In genomic region chr1:2228684-2229031, GRCh38 we compare ENCODE assay signal across 8 cellular contexts. TPM values are rescaled to one million over a fixed set of nuclear protein-coding genes. Genes with fewer than 3 reads are reported as not detected.
A peak's percentile ranks its signal among the peaks of the same experiment; 100 is the strongest.
DNase-seq lines count a peak whose midpoint lies in the region; ATAC-seq and TF ChIP-seq lines count a peak whose summit lies in the region.

No MANE protein-coding gene starts in this region.

- H3K27ac ChIP-seq in AG04450 (ENCODE audit: low read depth, low read length) (no peak overlapping the region), tibial artery (peak overlapping the region; percentile 90 to 94)

- CTCF ChIA-PET in AG04450 (lab: Charles Lee) (interaction anchor here (0.8 to 1.2 kb wide), 3 partner anchors 150 to 153 kb away, joined by 3 to 6 read pairs (median 3); no protein-coding TSS in a partner anchor), HEK293T (lab: Yijun Ruan, JAX) (interaction anchor here (1.1 kb wide), 1 partner anchor 29 kb away, joined by 4 read pairs; no protein-coding TSS in a partner anchor)

- H3K27me3 ChIP-seq in AG04450 (ENCODE audit: control insufficient read depth, insufficient read depth, low read length) (no peaks in the 10 kb centered on the region), tibial artery (no peaks in the 10 kb centered on the region)

- TF ChIP-seq CTCF in AG04450 (IDR thresholded peaks at IDR 0.05; ENCODE audit: low read depth, low read length) (no peak), HFF-Myc (IDR thresholded peaks at IDR 0.05; ENCODE audit: low read depth, low read length, missing control alignments) (no peak), tibial artery (IDR thresholded peaks at IDR 0.05) (no peak)

- peaks cover 0 to 39% (median 23%) of the 10 kb centered on the region in 4 donors for H3K4me1 ChIP-seq in tibial artery

- H3K4me3 ChIP-seq in AG04450 (ENCODE audit: low read depth, low read length): peak overlapping the region; percentile 87
- peak overlapping the region; percentile 94 for H3K4me3 ChIP-seq in HFF-Myc (replicated peaks; ENCODE audit: low read depth, low read length)
- H3K4me3 ChIP-seq in tibial artery: peak overlapping the region; percentile 84 to 88

- H3K9me3 ChIP-seq in AG04450 (ENCODE audit: control insufficient read depth, insufficient read depth, low read length) (peaks cover 6% of the 10 kb centered on the region; the same call in 1 of the 2 replicates), tibial artery (no peaks in the 10 kb centered on the region)

- DNase-seq in AG04450 (ENCODE audit: low read depth, low spot score): no peak
- no peak for DNase-seq in HFF-Myc (ENCODE audit: extremely low read depth, low read depth)
- peak; percentile 57 for DNase-seq in astrocyte of the hippocampus (ENCODE audit: low read depth, low spot score)
- DNase-seq in left lobe of liver (ENCODE audit: low spot score): peak; percentile 57
- no peak for DNase-seq in tibial artery
- no peak for DNase-seq in HEK293T (ENCODE audit: extremely low spot score)
- no peak for DNase-seq in HPDE6-E6E7 (ENCODE audit: extremely low spot score)

- ATAC-seq in left lobe of liver (no peak), HG02588 (IDR thresholded peaks at IDR 0.05; ENCODE audit: unreplicated experiment) (no peak)

- H3K36me3 ChIP-seq in tibial artery: no peaks in the 10 kb centered on the region

- intact Hi-C loops in tibial artery (cut with DNase I; ENCODE audit: low total_unique reads): no loop called here

- POLR2A ChIA-PET in AG04450 (lab: Yijun Ruan, JAX): interaction anchor here (1.0 to 1.8 kb wide), 10 partner anchors 20 to 163 kb away, joined by 3 to 8 read pairs (median 4); partner anchors contain the start of genes MORN1 and RER1
- POLR2A ChIA-PET in HEK293T (lab: Yijun Ruan, JAX): interaction anchor here (0.9 to 1.8 kb wide), 10 partner anchors 9 to 163 kb away, joined by 3 to 10 read pairs (median 4); partner anchors contain the start of genes FAAP20, MORN1 and RER1

TF ChIP-seq in HEK293T, 16 proteins besides CTCF, POLR2A, EP300 and RAD21:
- TF ChIP-seq LEF1 (IDR thresholded peaks at IDR 0.05; ENCODE audit: borderline replicate concordance): no peak
- TF ChIP-seq ELF4 (IDR thresholded peaks at IDR 0.05): no peak
- TF ChIP-seq FOXK2 (IDR thresholded peaks at IDR 0.05): no peak
- no peak for TF ChIP-seq TARDBP (IDR thresholded peaks at IDR 0.05)
- no peak for TF ChIP-seq BHLHE40 (IDR thresholded peaks at IDR 0.05; ENCODE audit: borderline replicate concordance)
- no peak for TF ChIP-seq CTBP1 (IDR thresholded peaks at IDR 0.05; ENCODE audit: borderline replicate concordance)
- no peak for TF ChIP-seq FOXM1 (IDR thresholded peaks at IDR 0.05; ENCODE audit: borderline replicate concordance)
- no peak for TF ChIP-seq ZNF384 (IDR thresholded peaks at IDR 0.05)
- no peak for TF ChIP-seq L3MBTL2 (conservative IDR thresholded peaks at IDR 0.05)
- TF ChIP-seq NFRKB (IDR thresholded peaks at IDR 0.05): no peak
- no peak for TF ChIP-seq PKNOX1 (IDR thresholded peaks at IDR 0.05)
- TF ChIP-seq HDGF (IDR thresholded peaks at IDR 0.05; ENCODE audit: borderline replicate concordance): no peak
- no peak for TF ChIP-seq SP1 (IDR thresholded peaks at IDR 0.05)
- no peak for TF ChIP-seq ARNT (IDR thresholded peaks at IDR 0.05)
- TF ChIP-seq SUZ12 (IDR thresholded peaks at IDR 0.05): no peak
- no peak for TF ChIP-seq FOXA1 (IDR thresholded peaks at IDR 0.05)

RNA-seq across cellular contexts. Expression of gene SKI, which starts 0.5 kb away (rescaled TPM):
- polyA plus RNA-seq in AG04450 (2011; rRNA removed): 6.7 and 9.0 TPM in 2 replicates
- 6.7 and 9.0 TPM in 2 replicates for polyA minus RNA-seq in AG04450 (2011; rRNA and poly(A)+ RNA removed)
- total RNA-seq in left lobe of liver: 38.8 TPM

RNA-seq across cellular contexts. Expression of gene FAAP20, which starts 34.1 kb away (rescaled TPM):
- polyA plus RNA-seq in AG04450 (2011; rRNA removed): 9.7 and 12.6 TPM in 2 replicates
- polyA minus RNA-seq in AG04450 (2011; rRNA and poly(A)+ RNA removed): 4.9 and 5.7 TPM in 2 replicates
- 24.8 TPM for total RNA-seq in left lobe of liver

Comparison
In these comparisons a context has a peak if more than half of its experiments do, and no peak if none do; other contexts are left out.
1. DNase-seq: peak in astrocyte of the hippocampus (single experiment) and left lobe of liver (single experiment); none in AG04450 (single experiment), HFF-Myc (single experiment), tibial artery (0 of 2), HEK293T (single experiment) and HPDE6-E6E7 (single experiment).
2. Peak in every context shown above with its lines, with median percentiles within 50 percentile points of each other: H3K4me3 ChIP-seq.